In the genomic region with DNA sequence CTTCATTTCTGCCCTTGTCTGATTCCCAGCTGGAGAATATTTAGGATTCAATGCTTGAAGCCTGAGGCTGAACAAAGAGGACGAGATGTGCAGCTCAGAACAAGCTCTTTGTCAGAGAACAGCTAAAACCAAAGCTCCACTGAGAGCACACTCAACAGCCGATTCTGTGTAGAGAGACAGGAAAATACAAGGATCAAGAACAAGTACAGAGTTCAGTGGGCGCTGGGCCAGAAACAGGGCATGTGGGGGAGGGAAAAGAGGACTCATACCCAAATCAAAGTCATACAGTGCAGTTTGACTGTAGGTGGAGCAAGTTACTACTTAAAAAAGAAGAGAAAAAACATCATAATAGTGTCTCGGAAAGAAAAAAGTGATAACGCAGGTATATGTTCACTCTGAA, we compare ENCODE assay signal across 9 cellular contexts. TPM values are rescaled to one million over a fixed set of nuclear protein-coding genes. Genes with fewer than 3 reads are reported as not detected.
DNase-seq lines count a peak whose midpoint lies in the region; ATAC-seq and TF ChIP-seq lines count a peak whose summit lies in the region.
"Had no signal": no experiment of that assay in that cellular context is flagged by ENCODE, and none has a peak within 500 bp of the region (broad histone marks: within the 10 kb centered on the region; RNA-seq: fewer than 3 reads in every experiment).

A gene (minus strand): TSS at position 176 of the 400 bp plus-strand sequence.

- H3K4me1 ChIP-seq in H9 (ENCODE audit: insufficient read depth, low read length) = no peaks in the 10 kb centered on the region

- no peak within 1 kb of the TSS for H2BK12ac ChIP-seq in H9 (ENCODE audit: insufficient read length, low read depth, low read length)

- intact Hi-C loops in Right ventricle myocardium superior (cut with DNase I) = no loop called here

- no peak within 1 kb of the TSS for H3K14ac ChIP-seq in H9 (ENCODE audit: insufficient read depth, low read length)

- no peaks in the 10 kb centered on the region for H3K9me3 ChIP-seq in H9 (ENCODE audit: control insufficient read depth, low read depth, low read length)
- no peaks in the 10 kb centered on the region for H3K9me3 ChIP-seq in WERI-Rb-1 (ENCODE audit: severe bottlenecking)

- DNase-seq in H9 (no peak), WERI-Rb-1 (peak; percentile 46), Right ventricle myocardium superior (peak; percentile 78), putamen (ENCODE audit: low spot score) (peak; percentile 71), NAMALWA (ENCODE audit: low spot score) (no peak)
- no peak for DNase-seq in stimulated activated CD4-positive, alpha-beta T cell treated with anti-CD3 and anti-CD28 coated beads, Interleukin-15, amount 100 ng/mL, for 24 hours
- DNase-seq: effector CD4-positive, alpha-beta T cell had no signal

- no peak within 1 kb of the TSS for H4K8ac ChIP-seq in H9 (replicated peaks; ENCODE audit: insufficient read length, low read depth, low read length)

- H3K9me3 Mint-ChIP-seq in H9 = no peaks in the 10 kb centered on the region

- no peak within 1 kb of the TSS for H2BK20ac ChIP-seq in H9 (ENCODE audit: low read depth, low read length, poor library complexity, severe bottlenecking)

- H3K27me3 ChIP-seq in H9 (ENCODE audit: insufficient read depth, low read length) = no peaks in the 10 kb centered on the region
- H3K27me3 ChIP-seq in WERI-Rb-1 (ENCODE audit: insufficient read depth, low read depth, severe bottlenecking) = no peaks in the 10 kb centered on the region

- H3K4me1 Mint-ChIP-seq in H9 = peaks cover 5% of the 10 kb centered on the region in 2 experiments; a peak in 3 of 4 replicates

- no peak within 1 kb of the TSS for H3K23ac ChIP-seq in H9 (ENCODE audit: insufficient read length, low read depth, low read length)

- H3K36me3 Mint-ChIP-seq in H9 (ENCODE audit: insufficient read depth in 1 of 3, low read depth in 3 of 3) = no peaks in the 10 kb centered on the region; a peak in 1 of 7 replicates

- no peaks in the 10 kb centered on the region for H3K79me2 ChIP-seq in H9 (ENCODE audit: insufficient read depth, low read length)

- H4K5ac ChIP-seq in H9 (ENCODE audit: insufficient read length, low read depth, low read length) = no peak within 1 kb of the TSS

- no peak within 1 kb of the TSS for H2BK120ac ChIP-seq in H9 (ENCODE audit: low read depth, low read length, poor library complexity, severe bottlenecking)

- ATAC-seq in Right ventricle myocardium superior (ENCODE audit: poor library complexity) (peak; percentile 76), GM21737 (IDR thresholded peaks at IDR 0.05; ENCODE audit: unreplicated experiment) (no peak), GM18858 (IDR thresholded peaks at IDR 0.05; ENCODE audit: unreplicated experiment) (no peak)

- no peak for TF ChIP-seq CTCF in H9 (conservative IDR thresholded peaks at IDR 0.05)
- no peak for TF ChIP-seq CTCF in WERI-Rb-1 (IDR thresholded peaks at IDR 0.05; ENCODE audit: low read depth, low read length)

- H3K18ac ChIP-seq in H9 (ENCODE audit: insufficient read length, low read depth, low read length) = no peak within 1 kb of the TSS

- H3K27ac Mint-ChIP-seq in H9 = peak within 1 kb of the TSS in 1 of 3 experiments; percentile 0; a peak in 1 of 7 replicates

- no CpG with 5 or more reads among the region's 5 CpGs for WGBS in H9 (ENCODE audit: extremely low coverage, insufficient read length, low lambda C conversion rate)

- no peak within 1 kb of the TSS for H2BK5ac ChIP-seq in H9 (ENCODE audit: insufficient read length, low read length)

- H2BK15ac ChIP-seq in H9 (ENCODE audit: low read depth, low read length) = no peak within 1 kb of the TSS

- H4K91ac ChIP-seq in H9 (ENCODE audit: insufficient read length, low read depth, low read length) = no peak within 1 kb of the TSS

- no peak within 1 kb of the TSS for H3K56ac ChIP-seq in H9 (ENCODE audit: insufficient read length, low read depth, low read length)

- H3T11ph ChIP-seq in H9 (ENCODE audit: low read length) = no peak within 1 kb of the TSS

- H3K4me2 ChIP-seq in H9 (ENCODE audit: insufficient read depth, insufficient read length, low read length) = no peak within 1 kb of the TSS

- no peak within 1 kb of the TSS for H3K4me3 Mint-ChIP-seq in H9

- H4K20me1 ChIP-seq in H9 (ENCODE audit: control insufficient read depth, insufficient read depth, insufficient read length) = no peaks in the 10 kb centered on the region

- no peaks in the 10 kb centered on the region for H3K36me3 ChIP-seq in WERI-Rb-1

- H3K4ac ChIP-seq in H9 (ENCODE audit: low read depth, low read length) = no peak within 1 kb of the TSS

- no peaks in the 10 kb centered on the region for H3K23me2 ChIP-seq in H9 (ENCODE audit: insufficient read length, low read depth, low read length, poor library complexity, severe bottlenecking)

- H3K79me1 ChIP-seq in H9 (ENCODE audit: insufficient read depth, low read depth, low read length, poor library complexity, severe bottlenecking) = no peaks in the 10 kb centered on the region

- H3K9ac ChIP-seq in H9 (ENCODE audit: extremely low read depth, insufficient read length, low read length) = no peak within 1 kb of the TSS

- no peaks in the 10 kb centered on the region for H3K27me3 Mint-ChIP-seq in H9 (ENCODE audit: low read depth)

- peak within 1 kb of the TSS; percentile 38 for H3K4me3 ChIP-seq in WERI-Rb-1 (ENCODE audit: low read depth, low read length)

- H3K27ac ChIP-seq in H9 (ENCODE audit: insufficient read length, low read depth, low read length) (no peak within 1 kb of the TSS), WERI-Rb-1 (peak within 1 kb of the TSS; percentile 85)

- H2AFZ ChIP-seq in H9 (ENCODE audit: low read length) = peak within 1 kb of the TSS; percentile 32

- no peak within 1 kb of the TSS for H2AK5ac ChIP-seq in H9 (ENCODE audit: insufficient read length, low read length)

RNA-seq across cellular contexts. Expression of the gene that starts here (rescaled TPM):
- 0.70 and 0.83 TPM in 2 replicates for total RNA-seq in H9 (2021)
- total RNA-seq in Right ventricle myocardium superior = 0.35 TPM

Comparison
In these comparisons a context has a peak if more than half of its experiments do, and no peak if none do; other contexts are left out.
1. Peak in DNase-seq and ATAC-seq in Right ventricle myocardium superior; RNA of the gene not detected or under 1 TPM.
2. DNase-seq: peak in WERI-Rb-1 (single experiment) and putamen (single experiment); none in H9 (single experiment), stimulated activated CD4-positive, alpha-beta T cell treated with anti-CD3 and anti-CD28 coated beads, Interleukin-15, amount 100 ng/mL, for 24 hours (single experiment) and NAMALWA (single experiment).